ENCODE assay signal across 8 cellular contexts in the genomic region with DNA sequence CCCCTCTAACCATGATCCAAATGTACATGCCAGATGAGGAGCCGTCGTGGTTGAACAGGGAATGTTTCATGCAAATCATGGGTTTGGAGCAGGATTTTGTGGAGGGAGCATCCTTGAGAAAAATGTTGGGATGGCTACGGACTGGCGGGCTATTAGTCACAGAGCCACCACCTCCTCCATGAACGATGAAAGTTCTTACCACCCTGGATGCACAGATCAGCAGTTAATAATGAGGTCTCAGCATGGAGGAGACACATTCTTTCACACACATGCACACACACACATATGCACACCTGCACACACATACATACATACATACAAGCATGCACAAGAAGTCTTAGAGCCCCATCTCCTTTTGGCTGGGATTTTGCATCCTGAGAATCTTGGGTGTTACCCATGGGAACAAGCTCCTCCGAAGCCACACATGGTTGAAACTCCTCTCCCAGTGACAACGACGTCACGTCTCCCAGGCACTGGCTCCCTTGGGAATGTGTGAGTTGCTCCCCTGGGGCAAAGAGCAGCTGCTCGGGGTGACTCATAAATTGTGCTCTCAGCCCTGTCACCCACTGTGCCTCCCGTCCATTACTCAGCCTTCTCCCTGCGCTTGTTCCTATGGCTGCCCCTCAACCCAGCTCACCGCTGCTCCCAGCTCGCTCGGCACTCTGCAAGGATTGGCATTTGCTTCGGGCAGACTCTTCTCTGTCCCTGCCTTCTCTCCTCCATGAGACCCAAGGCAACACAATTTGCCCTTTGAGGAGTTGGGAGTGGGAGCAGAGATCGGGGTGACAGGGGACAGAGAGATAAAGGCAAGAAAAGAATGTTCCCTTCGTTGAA.
A peak's percentile ranks its signal among the peaks of the same experiment; 100 is the strongest.
DNase-seq lines count a peak whose midpoint lies in the region; ATAC-seq, FAIRE-seq and TF ChIP-seq lines count a peak whose summit lies in the region.

No MANE protein-coding gene starts in this region.

- H3K4me1 Mint-ChIP-seq in Calu3 (ENCODE audit: low read depth, unreplicated experiment) (peaks cover 61% of the 10 kb centered on the region), T-helper 17 cell (peaks cover 2% of the 10 kb centered on the region)
- H3K4me1 Mint-ChIP-seq in activated CD4-positive, alpha-beta T cell treated with anti-CD3 and anti-CD28 coated beads, Interleukin-2, amount 10 ng/mL, durations not matched to agents 24 days and 14 days = no peaks in the 10 kb centered on the region

- H3K27ac Mint-ChIP-seq in Calu3 (ENCODE audit: unreplicated experiment) (no peak overlapping the region), T-helper 17 cell (no peak overlapping the region)
- H3K27ac Mint-ChIP-seq in activated CD4-positive, alpha-beta T cell treated with anti-CD3 and anti-CD28 coated beads, Interleukin-2, amount 10 ng/mL, durations not matched to agents 24 days and 14 days = no peak overlapping the region

- no peak for ATAC-seq in T-helper 17 cell

- TSS peak; percentile 63 for BruUV-seq in Calu3 (replicated peaks; lab: Mats Ljungman, UMichigan)

- 49 to 54% methylated on average over 18 of the region's 18 CpGs for WGBS in thyroid gland, 2 donors

- CTCF ChIA-PET in Calu3 (lab: Charles Lee) = interaction anchor here (0.6 to 1.8 kb wide), 8 partner anchors 14 to 153 kb away, joined by 3 to 7 read pairs (median 4); no protein-coding TSS in a partner anchor

- H3K27me3 ChIP-seq in thyroid gland = no peaks in the 10 kb centered on the region

- H3K36me3 Mint-ChIP-seq in Calu3 (ENCODE audit: insufficient read depth, unreplicated experiment) = peaks cover 55% of the 10 kb centered on the region
- H3K36me3 Mint-ChIP-seq in activated CD4-positive, alpha-beta T cell treated with anti-CD3 and anti-CD28 coated beads, Interleukin-2, amount 10 ng/mL, durations not matched to agents 24 days and 14 days (ENCODE audit: low read depth) = no peaks in the 10 kb centered on the region
- H3K36me3 Mint-ChIP-seq in T-helper 17 cell (ENCODE audit: low read depth) = peaks cover 3% of the 10 kb centered on the region

- peak overlapping the region; percentile 95 to 96 (median 96) for H3K27ac ChIP-seq in thyroid gland

- TF ChIP-seq CTCF in Calu3 (IDR thresholded peaks at IDR 0.05; ENCODE audit: unreplicated experiment) (no peak), fibroblast of mammary gland (conservative IDR thresholded peaks at IDR 0.05; ENCODE audit: control insufficient read depth, insufficient read depth, low read depth, low read length) (no peak), thyroid gland (IDR thresholded peaks at IDR 0.05) (no peak)

- no peaks in the 10 kb centered on the region for H3K27me3 Mint-ChIP-seq in Calu3 (ENCODE audit: unreplicated experiment)
- H3K27me3 Mint-ChIP-seq in activated CD4-positive, alpha-beta T cell treated with anti-CD3 and anti-CD28 coated beads, Interleukin-2, amount 10 ng/mL, durations not matched to agents 24 days and 14 days = no peaks in the 10 kb centered on the region
- H3K27me3 Mint-ChIP-seq in T-helper 17 cell = peaks cover 5% of the 10 kb centered on the region

- FAIRE-seq in H54 (lab: Jason Lieb, UNC) = peak; percentile 80

- no peaks in the 10 kb centered on the region for H3K9me3 Mint-ChIP-seq in Calu3 (ENCODE audit: low read depth, unreplicated experiment)
- no peaks in the 10 kb centered on the region for H3K9me3 Mint-ChIP-seq in activated CD4-positive, alpha-beta T cell treated with anti-CD3 and anti-CD28 coated beads, Interleukin-2, amount 10 ng/mL, durations not matched to agents 24 days and 14 days

- H3K9me3 ChIP-seq in thyroid gland (no peaks in the 10 kb centered on the region), T-helper 17 cell (ENCODE audit: control insufficient read depth, low read length, poor library complexity, severe bottlenecking) (no peaks in the 10 kb centered on the region)

- intact Hi-C loops in Calu3 (cut with micrococcal nuclease; ENCODE audit: unreplicated experiment) = loop anchor here (2.0 kb wide), 3 partner anchors 45 to 191 kb away; no protein-coding TSS in a partner anchor
- intact Hi-C loops in thyroid gland (cut with DNase I) = no loop called here
- intact Hi-C loops in activated CD4-positive, alpha-beta T cell treated with anti-CD3 and anti-CD28 coated beads, Interleukin-2, amount 10 ng/mL, durations not matched to agents 24 days and 14 days (cut with micrococcal nuclease) = no loop called here

- H3K4me3 ChIP-seq in fibroblast of mammary gland (ENCODE audit: control insufficient read depth, low read depth, low read length) (no peak overlapping the region), thyroid gland (replicated peaks in 1 of 3) (no peak overlapping the region)

- DNase-seq in Calu3 (peak; percentile 86), H54 (ENCODE audit: insufficient read length, low spot score) (peak; percentile 96), NCI-H2171 treated with DMSO at 0.1 percent for 48 hours (lab: John Stamatoyannopoulos, UW) (peak; percentile 71), fibroblast of mammary gland (ENCODE audit: low read depth) (peak; percentile 77), thyroid gland (peak; percentile 66 to 75), T-helper 17 cell (no peak)
- no peak for DNase-seq in activated CD4-positive, alpha-beta T cell treated with anti-CD3 and anti-CD28 coated beads, Interleukin-2, amount 10 ng/mL, durations not matched to agents 24 days and 14 days
- no peak for DNase-seq in activated naive CD4-positive, alpha-beta T cell (lab: John Stamatoyannopoulos, UW)

- TF ChIP-seq POLR2A in H54 (IDR thresholded peaks at IDR 0.05; ENCODE audit: low read depth, low read length) (peak; percentile 18; the same call in 1 of the 2 replicates), thyroid gland (IDR thresholded peaks at IDR 0.05) (no peak)

- H3K36me3 ChIP-seq in thyroid gland = no peaks in the 10 kb centered on the region

- H3K4me3 Mint-ChIP-seq in Calu3 (ENCODE audit: low read depth, unreplicated experiment) (peak overlapping the region; percentile 58), T-helper 17 cell (no peak overlapping the region)
- no peak overlapping the region for H3K4me3 Mint-ChIP-seq in activated CD4-positive, alpha-beta T cell treated with anti-CD3 and anti-CD28 coated beads, Interleukin-2, amount 10 ng/mL, durations not matched to agents 24 days and 14 days

- H3K4me1 ChIP-seq in thyroid gland = peaks cover 70 to 89% of the 10 kb centered on the region in 2 donors

Comparison
In these comparisons a context has a peak if more than half of its experiments do, and no peak if none do; other contexts are left out.
1. DNase-seq: peak in Calu3 (single experiment), H54 (single experiment), NCI-H2171 treated with DMSO at 0.1 percent for 48 hours (single experiment), fibroblast of mammary gland (single experiment) and thyroid gland (2 of 2); none in activated CD4-positive, alpha-beta T cell treated with anti-CD3 and anti-CD28 coated beads, Interleukin-2, amount 10 ng/mL, durations not matched to agents 24 days and 14 days (single experiment), T-helper 17 cell (0 of 3) and activated naive CD4-positive, alpha-beta T cell (0 of 4).